Comparison of ENCODE assay signal across 8 cellular contexts in genomic region chr12:6285063-6285477, GRCh38.
DNase-seq lines count a peak whose midpoint lies in the region; ATAC-seq and TF ChIP-seq lines count a peak whose summit lies in the region.

No MANE protein-coding gene starts in this region.

- DNase-seq in AG09319 (ENCODE audit: extremely low read depth, low read depth) (no peak), NCI-H1417 treated with DMSO at 0.1 percent for 48 hours (lab: John Stamatoyannopoulos, UW) (peak; percentile 72), T1000 (lab: John Stamatoyannopoulos, UW) (peak; percentile 66), astrocyte of the cerebellum (ENCODE audit: low read depth) (peak; percentile 52), hippocampal formation (lab: John Stamatoyannopoulos, UW) (peak; percentile 17 to 55), smooth muscle cell of the brain vasculature (ENCODE audit: low read depth, low spot score) (peak; percentile 41)

- TF ChIP-seq CTCF in AG09319 (IDR thresholded peaks at IDR 0.05; ENCODE audit: low read depth, low read length) (peak; percentile 85), astrocyte of the cerebellum (IDR thresholded peaks at IDR 0.05; ENCODE audit: low read depth, low read length, missing control alignments) (peak; percentile 87)

- H3K4me3 ChIP-seq in astrocyte of the cerebellum (ENCODE audit: low read depth, low read length): no peak overlapping the region

- in situ Hi-C loops in astrocyte of the cerebellum (cut with HindIII; ENCODE audit: low sequenced_read_pairs): no loop called here

- peak; percentile 55 for ATAC-seq in GM19043 (IDR thresholded peaks at IDR 0.05; ENCODE audit: low read depth, unreplicated experiment)
- ATAC-seq in HG02981 (IDR thresholded peaks at IDR 0.05; ENCODE audit: unreplicated experiment): no peak
